Comparison of ENCODE assay signal across 10 cellular contexts in genomic region chr5:95861858-95862561, GRCh38. TPM values are rescaled to one million over a fixed set of nuclear protein-coding genes. Genes with fewer than 3 reads are reported as not detected.
DNase-seq lines count a peak whose midpoint lies in the region; ATAC-seq, FAIRE-seq and TF ChIP-seq lines count a peak whose summit lies in the region.
"Had no signal": no experiment of that assay in that cellular context is flagged by ENCODE, and none has a peak within 500 bp of the region (broad histone marks: within the 10 kb centered on the region; RNA-seq: fewer than 3 reads in every experiment).

No MANE protein-coding gene starts in this region.

- H3K4me3 Mint-ChIP-seq in nephron: peak overlapping the region in 2 of 3 experiments; percentile 1 to 11

- TF ChIP-seq POLR2A in GM12878 (IDR thresholded peaks at IDR 0.05; ENCODE audit: low read depth, low read length): no peak

- peak overlapping the region; percentile 81 for H2AFZ ChIP-seq in GM12878 (ENCODE audit: control insufficient read depth, low read depth, low read length)

- TF ChIP-seq EP300 in GM12878 (IDR thresholded peaks at IDR 0.05; ENCODE audit: borderline replicate concordance in 1 of 2, control insufficient read depth in 1 of 2, low read depth in 2 of 2, low read length in 2 of 2): no peak

- in situ Hi-C loops in GM12878 (cut with MboI): loop anchor here (5.0 kb wide), 1 partner anchor 95 kb away; no protein-coding TSS in a partner anchor

- peak overlapping the region; percentile 79 for H3K4me2 ChIP-seq in GM12878 (ENCODE audit: control insufficient read depth, insufficient read depth)

- no peak overlapping the region for H3K9ac ChIP-seq in GM12878 (ENCODE audit: control insufficient read depth, insufficient read depth, low read length)

- intact Hi-C loops in GM12878 (cut with micrococcal nuclease; ENCODE audit: unreplicated experiment): no loop called here

- no peak for FAIRE-seq in GM12878 (lab: Jason Lieb, UNC)

- no peaks in the 10 kb centered on the region for H3K27me3 ChIP-seq in AG04450 (ENCODE audit: control insufficient read depth, insufficient read depth, low read length)
- no peaks in the 10 kb centered on the region for H3K27me3 ChIP-seq in GM12878 (replicated peaks in 1 of 2; ENCODE audit: control insufficient read depth in 2 of 2, insufficient read depth in 2 of 2, low read length in 1 of 2)

- no peaks in the 10 kb centered on the region for H3K79me2 ChIP-seq in GM12878 (ENCODE audit: control insufficient read depth, insufficient read depth, low read length)

- H4K20me1 ChIP-seq in GM12878 (ENCODE audit: control insufficient read depth, insufficient read depth): no peaks in the 10 kb centered on the region

- CTCF ChIA-PET in AG04450 (lab: Charles Lee) (interaction anchor here (1.1 to 2.0 kb wide), 2 partner anchors 198 to 474 kb away, joined by 4 to 10 read pairs; no protein-coding TSS in a partner anchor), GM12878 (lab: Yijun Ruan, JAX) (interaction anchor here (0.7 to 20.1 kb wide), 20 partner anchors 8 to 1322 kb away, joined by 3 to 360 read pairs (median 4); no protein-coding TSS in a partner anchor)

- TF ChIP-seq CTCF in AG04450 (IDR thresholded peaks at IDR 0.05; ENCODE audit: low read depth, low read length) (peak; percentile 32; the same call in 1 of the 2 replicates), GM12878 (IDR thresholded peaks at IDR 0.05 in 2 of 3, conservative IDR thresholded peaks at IDR 0.05 in 1 of 3; ENCODE audit: control insufficient read depth in 2 of 3, extremely low read depth in 1 of 3, insufficient read depth in 1 of 3, low read depth in 3 of 3, low read length in 3 of 3) (0 out of 6 replicates have a peak, but pooled peaks of 1 of the 3 experiments have one; percentile 12), nephron (IDR thresholded peaks at IDR 0.05; ENCODE audit: unreplicated experiment in 3 of 3) (no peak)

- WGBS in GM12878 (ENCODE audit: insufficient coverage, insufficient replicate concordance, low lambda C conversion rate, missing lambda C conversion rate): 71% methylated on average over 8 of the region's 8 CpGs

- H3K36me3 ChIP-seq in GM12878 (ENCODE audit: control insufficient read depth in 2 of 2, insufficient read depth in 2 of 2, low read length in 1 of 2): no peaks in the 10 kb centered on the region

- SMC1A ChIA-PET in GM12878 (lab: Charles Lee; ENCODE audit: uncharacterized antibody, unreplicated experiment): interaction anchor here (0.5 to 18.3 kb wide), 29 partner anchors 9 to 734 kb away, joined by 3 to 289 read pairs (median 4); no protein-coding TSS in a partner anchor

- H3K4me3 ChIP-seq in AG04450 (ENCODE audit: low read depth, low read length): no peak overlapping the region; the same call in 1 of the 2 replicates
- no peak overlapping the region for H3K4me3 ChIP-seq in GM12878

- H3K36me3 Mint-ChIP-seq in nephron (ENCODE audit: low read depth): no peaks in the 10 kb centered on the region

- no peak for TF ChIP-seq RAD21 in GM12878 (IDR thresholded peaks at IDR 0.05; ENCODE audit: insufficient read depth, low read depth, low read length)

- peaks cover 30% of the 10 kb centered on the region for H3K4me1 Mint-ChIP-seq in nephron

- peaks cover 28% of the 10 kb centered on the region for H3K27me3 Mint-ChIP-seq in nephron (ENCODE audit: low read depth)

- H3K9me3 Mint-ChIP-seq in nephron: no peaks in the 10 kb centered on the region

- peaks cover 23% of the 10 kb centered on the region for H3K4me1 ChIP-seq in GM12878 (ENCODE audit: control insufficient read depth, insufficient read depth, low read length)

- POLR2A ChIA-PET in AG04450 (lab: Yijun Ruan, JAX): interaction anchor here (1.0 kb wide), 1 partner anchor 39 kb away, joined by 4 read pairs; the partner anchor contains the start of gene GLRX
- POLR2A ChIA-PET in GM12878 (lab: Charles Lee): interaction anchor here (0.8 to 3.3 kb wide), 5 partner anchors 8 to 89 kb away, joined by 3 to 13 read pairs (median 5); no protein-coding TSS in a partner anchor

- no peaks in the 10 kb centered on the region for H3K9me3 ChIP-seq in AG04450 (ENCODE audit: control insufficient read depth, insufficient read depth, low read length)
- H3K9me3 ChIP-seq in GM12878 (replicated peaks; ENCODE audit: control insufficient read depth, insufficient read depth, low read length): no peaks in the 10 kb centered on the region; the same call in 2 of the 3 replicates

- DNase-seq in AG04450 (ENCODE audit: low read depth, low spot score) (no peak), NAMALWA (ENCODE audit: low spot score) (peak; percentile 25), GM12878 (ENCODE audit: low read depth, low spot score) (no peak), SK-N-DZ (ENCODE audit: low spot score) (no peak)
- DNase-seq: midbrain had no signal

- RAD21 ChIA-PET in GM12878 (lab: Charles Lee; ENCODE audit: unreplicated experiment): interaction anchor here (0.7 to 13.6 kb wide), 14 partner anchors 8 to 740 kb away, joined by 3 to 182 read pairs (median 5); no protein-coding TSS in a partner anchor

- BruUV-seq in GM12878 (replicated peaks; lab: Mats Ljungman, UMichigan): no TSS peak

- H3K27ac Mint-ChIP-seq in nephron: peak overlapping the region in 1 of 3 experiments; percentile 74

- no peak for ATAC-seq in GM12878
- no peak for ATAC-seq in GM21515 (IDR thresholded peaks at IDR 0.05; ENCODE audit: unreplicated experiment)
- ATAC-seq in HG03520 (IDR thresholded peaks at IDR 0.05; ENCODE audit: unreplicated experiment): no peak
- ATAC-seq in HG02588 (IDR thresholded peaks at IDR 0.05; ENCODE audit: unreplicated experiment): no peak

- H3K27ac ChIP-seq in AG04450 (ENCODE audit: low read depth, low read length) (peak overlapping the region; percentile 100), GM12878 (ENCODE audit: control insufficient read depth, insufficient read depth) (no peak overlapping the region)
- H3K27ac ChIP-seq: HL-60 had no signal

TF ChIP-seq in GM12878, 131 proteins besides CTCF, POLR2A, EP300 and RAD21:
- TF ChIP-seq EED (IDR thresholded peaks at IDR 0.05; ENCODE audit: low read depth) (peak; percentile 48; the same call in 1 of the 2 replicates), FOS (IDR thresholded peaks at IDR 0.05; ENCODE audit: borderline replicate concordance, extremely low read depth, insufficient read length) (no peak), IKZF2 (IDR thresholded peaks at IDR 0.05) (peak; percentile 14 to 23; a peak in 2 of 4 replicates), RUNX3 (IDR thresholded peaks at IDR 0.05; ENCODE audit: low read length) (peak; percentile 19; the same call in 1 of the 2 replicates)
TF ChIP-seq in GM12878: peak in this region for 3.

RNA-seq across cellular contexts. Expression of gene GLRX, which starts 39.5 kb away (rescaled TPM):
- polyA plus RNA-seq in AG04450 (2011; rRNA removed): 233 and 306 TPM in 2 replicates
- 94.4 and 134 TPM in 2 replicates for polyA minus RNA-seq in AG04450 (2011; rRNA and poly(A)+ RNA removed)
- 41.5 and 42.2 TPM in 2 replicates for total RNA-seq in GM12878 (2013; cell fraction: nucleolus; rRNA removed)
- total RNA-seq in GM12878 (2014; rRNA removed): 103 and 127 TPM in 2 replicates
- total RNA-seq in GM12878 (2014; rRNA removed; fragmentation: Illumina TruSeq; extraction: Trizol): 63.0 and 66.7 TPM in 2 replicates
- 80.0 and 80.2 TPM in 2 replicates for total RNA-seq in GM12878 (2021)
- polyA plus RNA-seq in GM12878 (2011; ENCODE audit: low read depth): 58.0 TPM
- polyA plus RNA-seq in GM12878 (2011; rRNA removed): 188 and 194 TPM in 2 replicates
- polyA plus RNA-seq in GM12878 (2011; cell fraction: cytosol; rRNA removed): 89.8 and 172 TPM in 2 replicates
- 74.7 and 110 TPM in 2 replicates for polyA plus RNA-seq in GM12878 (2011; cell fraction: nucleus; rRNA removed)
- 135 and 145 TPM in 2 replicates for polyA plus RNA-seq in GM12878 (2012)
- polyA plus RNA-seq in GM12878 (2014; fragmentation: Illumina TruSeq; extraction: Trizol): 130 and 179 TPM in 2 replicates
- polyA plus RNA-seq in GM12878 (2014; fragmentation: Nextera tagmentation; extraction: Ambion mirVana): 100 to 1,000 TPM; 311 to 366 TPM
- polyA plus RNA-seq in GM12878 (2014; rRNA removed): 195 and 236 TPM in 2 replicates
- 100 to 1,000 TPM; 185 to 187 TPM for polyA plus RNA-seq in GM12878 (2016; fragmentation: Nextera tagmentation; extraction: Ambion mirVana)
- 69.4 and 81.1 TPM in 2 replicates for polyA minus RNA-seq in GM12878 (2011; rRNA and poly(A)+ RNA removed)
- 9.3 and 12.3 TPM in 2 replicates for polyA minus RNA-seq in GM12878 (2011; cell fraction: cytosol; rRNA and poly(A)+ RNA removed)
- 41.7 and 62.0 TPM in 2 replicates for polyA minus RNA-seq in GM12878 (2011; cell fraction: nucleus; rRNA and poly(A)+ RNA removed)
- 19.8 and 34.2 TPM in 2 replicates for polyA plus RNA-seq in SK-N-DZ (2014; cell fraction: cytosol; rRNA removed)
- polyA plus RNA-seq in SK-N-DZ (2014; cell fraction: nucleus; rRNA removed): 9.8 and 20.5 TPM in 2 replicates
